In the genomic region with DNA sequence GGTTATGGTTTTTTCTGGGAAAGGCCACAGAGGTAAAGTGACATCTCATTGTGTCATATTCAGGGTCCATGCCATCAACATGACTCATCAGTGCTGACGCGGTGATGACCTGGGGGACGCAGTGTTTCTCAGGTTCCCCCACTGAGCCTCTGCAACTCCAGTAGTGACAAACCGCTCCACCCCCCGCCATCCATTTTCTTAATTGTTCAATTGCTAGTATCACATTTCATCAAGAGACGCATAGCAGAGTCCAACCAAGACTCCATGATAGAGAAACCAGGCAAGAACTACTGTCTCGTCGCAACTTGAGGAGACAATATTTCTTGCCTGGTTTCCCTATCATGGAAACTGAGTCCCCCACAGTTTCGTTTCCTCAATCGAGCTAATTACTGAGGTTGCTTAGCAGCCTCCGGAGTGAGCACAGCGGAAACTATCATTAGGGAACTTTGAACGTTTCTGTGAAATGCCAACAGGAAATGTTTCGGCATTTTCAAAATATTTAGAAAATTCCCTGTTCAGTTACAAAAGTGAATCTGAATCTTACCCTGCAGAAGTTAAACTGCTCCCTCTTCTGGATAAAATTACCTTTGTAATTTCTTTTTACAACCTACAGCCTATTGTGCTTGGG, we compare ENCODE assay signal across 1 cellular context.
TF ChIP-seq lines count a peak whose summit lies in the region.

No MANE protein-coding gene starts in this region.

TF ChIP-seq in HEK293, 187 proteins besides CTCF, POLR2A, EP300 and RAD21 (continued from another document and continues in another):
- TF ChIP-seq ZNF692 (tag by site-specific recombination; IDR thresholded peaks at IDR 0.05) (peak; percentile 58; the same call in 1 of the 2 replicates), ZNF791 (tag by site-specific recombination; IDR thresholded peaks at IDR 0.05) (no peak), ZFP3 (tag by site-specific recombination; IDR thresholded peaks at IDR 0.05; ENCODE audit: low read depth) (no peak), ZFHX2 (tag by site-specific recombination; conservative IDR thresholded peaks at IDR 0.05) (no peak), ZNF174 (tag by site-specific recombination; IDR thresholded peaks at IDR 0.05) (no peak), ZNF501 (tag by site-specific recombination; IDR thresholded peaks at IDR 0.05) (no peak), PRDM4 (tag by site-specific recombination; IDR thresholded peaks at IDR 0.05) (no peak), ZFP69B (tag by site-specific recombination; IDR thresholded peaks at IDR 0.05) (peak; percentile 54; the same call in 1 of the 2 replicates), ZNF558 (tag by site-specific recombination; IDR thresholded peaks at IDR 0.05) (peak; percentile 70; the same call in 1 of the 2 replicates), ZNF658 (tag by site-specific recombination; IDR thresholded peaks at IDR 0.05) (no peak), ZBTB20 (tag by site-specific recombination; IDR thresholded peaks at IDR 0.05) (no peak), BCL11B (tag by site-specific recombination; IDR thresholded peaks at IDR 0.05; ENCODE audit: low read depth) (no peak; the same call in 1 of the 2 replicates), IKZF3 (tag by site-specific recombination; IDR thresholded peaks at IDR 0.05) (no peak), ZNF776 (tag by site-specific recombination; IDR thresholded peaks at IDR 0.05; ENCODE audit: borderline replicate concordance) (no peak), ZFP41 (tag by site-specific recombination; IDR thresholded peaks at IDR 0.05; ENCODE audit: borderline replicate concordance) (no peak), GLIS1 (tag by site-specific recombination; IDR thresholded peaks at IDR 0.05) (peak; percentile 94), ZBTB6 (tag by site-specific recombination; IDR thresholded peaks at IDR 0.05) (no peak), ZNF549 (tag by site-specific recombination; IDR thresholded peaks at IDR 0.05) (no peak), SP2 (tag by site-specific recombination; IDR thresholded peaks at IDR 0.05) (no peak), ZNF521 (tag by site-specific recombination; IDR thresholded peaks at IDR 0.05) (no peak), ZNF394 (tag by site-specific recombination; IDR thresholded peaks at IDR 0.05; ENCODE audit: borderline replicate concordance) (peak; percentile 31; the same call in 1 of the 2 replicates), SETDB1 (IDR thresholded peaks at IDR 0.05; ENCODE audit: insufficient read length, low read length) (no peak), ZNF214 (tag by site-specific recombination; IDR thresholded peaks at IDR 0.05; ENCODE audit: borderline replicate concordance) (no peak), SCRT2 (tag by site-specific recombination; IDR thresholded peaks at IDR 0.05) (no peak), ZSCAN16 (tag by site-specific recombination; IDR thresholded peaks at IDR 0.05) (no peak), OVOL3 (tag by site-specific recombination; IDR thresholded peaks at IDR 0.05) (no peak), ZNF544 (tag by site-specific recombination; IDR thresholded peaks at IDR 0.05) (no peak), ZNF423 (tag by site-specific recombination; IDR thresholded peaks at IDR 0.05) (no peak), ZBTB8A (tag by site-specific recombination; IDR thresholded peaks at IDR 0.05) (no peak), ZNF302 (tag by site-specific recombination; IDR thresholded peaks at IDR 0.05; ENCODE audit: low read depth) (no peak), MYNN (tag by site-specific recombination; IDR thresholded peaks at IDR 0.05; ENCODE audit: borderline replicate concordance) (no peak), ZNF292 (tag by site-specific recombination; IDR thresholded peaks at IDR 0.05; ENCODE audit: borderline replicate concordance, low read depth) (no peak)
- TF ChIP-seq, protein P1, sequence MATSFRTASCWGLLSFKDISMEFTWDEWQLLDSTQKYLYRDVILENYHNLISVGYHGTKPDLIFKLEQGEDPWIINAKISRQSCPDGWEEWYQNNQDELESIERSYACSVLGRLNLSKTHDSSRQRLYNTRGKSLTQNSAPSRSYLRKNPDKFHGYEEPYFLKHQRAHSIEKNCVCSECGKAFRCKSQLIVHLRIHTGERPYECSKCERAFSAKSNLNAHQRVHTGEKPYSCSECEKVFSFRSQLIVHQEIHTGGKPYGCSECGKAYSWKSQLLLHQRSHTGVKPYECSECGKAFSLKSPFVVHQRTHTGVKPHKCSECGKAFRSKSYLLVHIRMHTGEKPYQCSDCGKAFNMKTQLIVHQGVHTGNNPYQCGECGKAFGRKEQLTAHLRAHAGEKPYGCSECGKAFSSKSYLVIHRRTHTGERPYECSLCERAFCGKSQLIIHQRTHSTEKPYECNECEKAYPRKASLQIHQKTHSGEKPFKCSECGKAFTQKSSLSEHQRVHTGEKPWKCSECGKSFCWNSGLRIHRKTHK (tag by site-specific recombination; IDR thresholded peaks at IDR 0.05): no peak
- TF ChIP-seq, protein P2, sequence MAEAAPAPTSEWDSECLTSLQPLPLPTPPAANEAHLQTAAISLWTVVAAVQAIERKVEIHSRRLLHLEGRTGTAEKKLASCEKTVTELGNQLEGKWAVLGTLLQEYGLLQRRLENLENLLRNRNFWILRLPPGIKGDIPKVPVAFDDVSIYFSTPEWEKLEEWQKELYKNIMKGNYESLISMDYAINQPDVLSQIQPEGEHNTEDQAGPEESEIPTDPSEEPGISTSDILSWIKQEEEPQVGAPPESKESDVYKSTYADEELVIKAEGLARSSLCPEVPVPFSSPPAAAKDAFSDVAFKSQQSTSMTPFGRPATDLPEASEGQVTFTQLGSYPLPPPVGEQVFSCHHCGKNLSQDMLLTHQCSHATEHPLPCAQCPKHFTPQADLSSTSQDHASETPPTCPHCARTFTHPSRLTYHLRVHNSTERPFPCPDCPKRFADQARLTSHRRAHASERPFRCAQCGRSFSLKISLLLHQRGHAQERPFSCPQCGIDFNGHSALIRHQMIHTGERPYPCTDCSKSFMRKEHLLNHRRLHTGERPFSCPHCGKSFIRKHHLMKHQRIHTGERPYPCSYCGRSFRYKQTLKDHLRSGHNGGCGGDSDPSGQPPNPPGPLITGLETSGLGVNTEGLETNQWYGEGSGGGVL (tag by site-specific recombination; IDR thresholded peaks at IDR 0.05): peak; percentile 96
- TF ChIP-seq, protein P3, sequence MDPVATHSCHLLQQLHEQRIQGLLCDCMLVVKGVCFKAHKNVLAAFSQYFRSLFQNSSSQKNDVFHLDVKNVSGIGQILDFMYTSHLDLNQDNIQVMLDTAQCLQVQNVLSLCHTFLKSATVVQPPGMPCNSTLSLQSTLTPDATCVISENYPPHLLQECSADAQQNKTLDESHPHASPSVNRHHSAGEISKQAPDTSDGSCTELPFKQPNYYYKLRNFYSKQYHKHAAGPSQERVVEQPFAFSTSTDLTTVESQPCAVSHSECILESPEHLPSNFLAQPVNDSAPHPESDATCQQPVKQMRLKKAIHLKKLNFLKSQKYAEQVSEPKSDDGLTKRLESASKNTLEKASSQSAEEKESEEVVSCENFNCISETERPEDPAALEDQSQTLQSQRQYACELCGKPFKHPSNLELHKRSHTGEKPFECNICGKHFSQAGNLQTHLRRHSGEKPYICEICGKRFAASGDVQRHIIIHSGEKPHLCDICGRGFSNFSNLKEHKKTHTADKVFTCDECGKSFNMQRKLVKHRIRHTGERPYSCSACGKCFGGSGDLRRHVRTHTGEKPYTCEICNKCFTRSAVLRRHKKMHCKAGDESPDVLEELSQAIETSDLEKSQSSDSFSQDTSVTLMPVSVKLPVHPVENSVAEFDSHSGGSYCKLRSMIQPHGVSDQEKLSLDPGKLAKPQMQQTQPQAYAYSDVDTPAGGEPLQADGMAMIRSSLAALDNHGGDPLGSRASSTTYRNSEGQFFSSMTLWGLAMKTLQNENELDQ (tag by site-specific recombination; IDR thresholded peaks at IDR 0.05; ENCODE audit: low read depth): no peak
- TF ChIP-seq, protein P4, sequence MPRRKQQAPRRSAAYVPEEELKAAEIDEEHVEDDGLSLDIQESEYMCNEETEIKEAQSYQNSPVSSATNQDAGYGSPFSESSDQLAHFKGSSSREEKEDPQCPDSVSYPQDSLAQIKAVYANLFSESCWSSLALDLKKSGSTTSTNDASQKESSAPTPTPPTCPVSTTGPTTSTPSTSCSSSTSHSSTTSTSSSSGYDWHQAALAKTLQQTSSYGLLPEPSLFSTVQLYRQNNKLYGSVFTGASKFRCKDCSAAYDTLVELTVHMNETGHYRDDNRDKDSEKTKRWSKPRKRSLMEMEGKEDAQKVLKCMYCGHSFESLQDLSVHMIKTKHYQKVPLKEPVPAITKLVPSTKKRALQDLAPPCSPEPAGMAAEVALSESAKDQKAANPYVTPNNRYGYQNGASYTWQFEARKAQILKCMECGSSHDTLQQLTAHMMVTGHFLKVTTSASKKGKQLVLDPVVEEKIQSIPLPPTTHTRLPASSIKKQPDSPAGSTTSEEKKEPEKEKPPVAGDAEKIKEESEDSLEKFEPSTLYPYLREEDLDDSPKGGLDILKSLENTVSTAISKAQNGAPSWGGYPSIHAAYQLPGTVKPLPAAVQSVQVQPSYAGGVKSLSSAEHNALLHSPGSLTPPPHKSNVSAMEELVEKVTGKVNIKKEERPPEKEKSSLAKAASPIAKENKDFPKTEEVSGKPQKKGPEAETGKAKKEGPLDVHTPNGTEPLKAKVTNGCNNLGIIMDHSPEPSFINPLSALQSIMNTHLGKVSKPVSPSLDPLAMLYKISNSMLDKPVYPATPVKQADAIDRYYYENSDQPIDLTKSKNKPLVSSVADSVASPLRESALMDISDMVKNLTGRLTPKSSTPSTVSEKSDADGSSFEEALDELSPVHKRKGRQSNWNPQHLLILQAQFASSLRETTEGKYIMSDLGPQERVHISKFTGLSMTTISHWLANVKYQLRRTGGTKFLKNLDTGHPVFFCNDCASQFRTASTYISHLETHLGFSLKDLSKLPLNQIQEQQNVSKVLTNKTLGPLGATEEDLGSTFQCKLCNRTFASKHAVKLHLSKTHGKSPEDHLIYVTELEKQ (tag by site-specific recombination; IDR thresholded peaks at IDR 0.05; ENCODE audit: borderline replicate concordance): peak; percentile 76; the same call in 1 of the 2 replicates
- TF ChIP-seq, protein P5, sequence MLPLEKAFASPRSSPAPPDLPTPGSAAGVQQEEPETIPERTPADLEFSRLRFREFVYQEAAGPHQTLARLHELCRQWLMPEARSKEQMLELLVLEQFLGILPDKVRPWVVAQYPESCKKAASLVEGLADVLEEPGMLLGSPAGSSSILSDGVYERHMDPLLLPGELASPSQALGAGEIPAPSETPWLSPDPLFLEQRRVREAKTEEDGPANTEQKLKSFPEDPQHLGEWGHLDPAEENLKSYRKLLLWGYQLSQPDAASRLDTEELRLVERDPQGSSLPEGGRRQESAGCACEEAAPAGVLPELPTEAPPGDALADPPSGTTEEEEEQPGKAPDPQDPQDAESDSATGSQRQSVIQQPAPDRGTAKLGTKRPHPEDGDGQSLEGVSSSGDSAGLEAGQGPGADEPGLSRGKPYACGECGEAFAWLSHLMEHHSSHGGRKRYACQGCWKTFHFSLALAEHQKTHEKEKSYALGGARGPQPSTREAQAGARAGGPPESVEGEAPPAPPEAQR (tag by site-specific recombination; IDR thresholded peaks at IDR 0.05): no peak
- TF ChIP-seq, protein P6, sequence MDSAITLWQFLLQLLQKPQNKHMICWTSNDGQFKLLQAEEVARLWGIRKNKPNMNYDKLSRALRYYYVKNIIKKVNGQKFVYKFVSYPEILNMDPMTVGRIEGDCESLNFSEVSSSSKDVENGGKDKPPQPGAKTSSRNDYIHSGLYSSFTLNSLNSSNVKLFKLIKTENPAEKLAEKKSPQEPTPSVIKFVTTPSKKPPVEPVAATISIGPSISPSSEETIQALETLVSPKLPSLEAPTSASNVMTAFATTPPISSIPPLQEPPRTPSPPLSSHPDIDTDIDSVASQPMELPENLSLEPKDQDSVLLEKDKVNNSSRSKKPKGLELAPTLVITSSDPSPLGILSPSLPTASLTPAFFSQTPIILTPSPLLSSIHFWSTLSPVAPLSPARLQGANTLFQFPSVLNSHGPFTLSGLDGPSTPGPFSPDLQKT (IDR thresholded peaks at IDR 0.05; ENCODE audit: borderline replicate concordance, low read depth, low read length): no peak
- TF ChIP-seq, protein P7, sequence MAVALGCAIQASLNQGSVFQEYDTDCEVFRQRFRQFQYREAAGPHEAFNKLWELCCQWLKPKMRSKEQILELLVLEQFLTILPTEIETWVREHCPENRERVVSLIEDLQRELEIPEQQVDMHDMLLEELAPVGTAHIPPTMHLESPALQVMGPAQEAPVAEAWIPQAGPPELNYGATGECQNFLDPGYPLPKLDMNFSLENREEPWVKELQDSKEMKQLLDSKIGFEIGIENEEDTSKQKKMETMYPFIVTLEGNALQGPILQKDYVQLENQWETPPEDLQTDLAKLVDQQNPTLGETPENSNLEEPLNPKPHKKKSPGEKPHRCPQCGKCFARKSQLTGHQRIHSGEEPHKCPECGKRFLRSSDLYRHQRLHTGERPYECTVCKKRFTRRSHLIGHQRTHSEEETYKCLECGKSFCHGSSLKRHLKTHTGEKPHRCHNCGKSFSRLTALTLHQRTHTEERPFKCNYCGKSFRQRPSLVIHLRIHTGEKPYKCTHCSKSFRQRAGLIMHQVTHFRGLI (tag by site-specific recombination; IDR thresholded peaks at IDR 0.05): peak; percentile 65; the same call in 1 of the 2 replicates
